In the genomic region with DNA sequence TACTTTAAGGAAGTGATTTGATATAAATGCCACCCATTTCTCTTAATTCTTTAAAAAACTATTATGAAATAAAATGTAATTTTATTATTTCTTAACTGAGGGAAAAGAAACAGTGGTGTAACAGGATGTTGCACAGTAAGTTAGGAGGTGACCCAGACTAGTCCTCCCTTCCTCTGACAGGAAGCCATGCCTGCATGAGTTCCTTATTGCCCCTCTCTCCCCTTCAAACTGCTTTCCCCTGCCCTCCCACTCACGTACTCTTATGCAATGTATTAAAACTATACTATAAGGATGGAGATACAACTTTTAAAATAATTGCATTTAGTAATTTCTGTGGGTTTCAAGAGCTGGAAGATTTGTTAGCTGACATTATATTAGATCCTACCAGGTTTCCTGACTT, we compare ENCODE assay signal across 2 cellular contexts.
TF ChIP-seq lines count a peak whose summit lies in the region.

No MANE protein-coding gene starts in this region.

TF ChIP-seq in HepG2, 621 proteins besides CTCF, POLR2A, EP300 and RAD21:
- no peak for TF ChIP-seq ZNF263 (CRISPR knock-in tag; IDR thresholded peaks at IDR 0.05)
- no peak for TF ChIP-seq ZNF720 (CRISPR knock-in tag; IDR thresholded peaks at IDR 0.05)
- no peak for TF ChIP-seq PAX8 (CRISPR knock-in tag; IDR thresholded peaks at IDR 0.05; ENCODE audit: borderline replicate concordance)
- no peak for TF ChIP-seq NFKB2 (CRISPR knock-in tag; IDR thresholded peaks at IDR 0.05; ENCODE audit: borderline replicate concordance)
- TF ChIP-seq, protein P1, sequence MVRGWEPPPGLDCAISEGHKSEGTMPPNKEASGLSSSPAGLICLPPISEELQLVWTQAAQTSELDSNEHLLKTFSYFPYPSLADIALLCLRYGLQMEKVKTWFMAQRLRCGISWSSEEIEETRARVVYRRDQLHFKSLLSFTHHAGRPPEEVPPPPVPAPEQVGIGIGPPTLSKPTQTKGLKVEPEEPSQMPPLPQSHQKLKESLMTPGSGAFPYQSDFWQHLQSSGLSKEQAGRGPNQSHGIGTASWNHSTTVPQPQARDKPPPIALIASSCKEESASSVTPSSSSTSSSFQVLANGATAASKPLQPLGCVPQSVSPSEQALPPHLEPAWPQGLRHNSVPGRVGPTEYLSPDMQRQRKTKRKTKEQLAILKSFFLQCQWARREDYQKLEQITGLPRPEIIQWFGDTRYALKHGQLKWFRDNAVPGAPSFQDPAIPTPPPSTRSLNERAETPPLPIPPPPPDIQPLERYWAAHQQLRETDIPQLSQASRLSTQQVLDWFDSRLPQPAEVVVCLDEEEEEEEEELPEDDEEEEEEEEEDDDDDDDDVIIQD (CRISPR knock-in tag; IDR thresholded peaks at IDR 0.05; ENCODE audit: low read depth) = no peak
- TF ChIP-seq ARHGAP35 (CRISPR knock-in tag; IDR thresholded peaks at IDR 0.05; ENCODE audit: borderline replicate concordance) = no peak
- TF ChIP-seq ZFP36L1 (CRISPR knock-in tag; IDR thresholded peaks at IDR 0.05) = no peak
- no peak for TF ChIP-seq MEIS1 (CRISPR knock-in tag; IDR thresholded peaks at IDR 0.05; ENCODE audit: borderline replicate concordance)
- no peak for TF ChIP-seq AGO1 (IDR thresholded peaks at IDR 0.05; ENCODE audit: low read depth, low read length, poor library complexity, severe bottlenecking)
- no peak for TF ChIP-seq ZNF253 (CRISPR knock-in tag; IDR thresholded peaks at IDR 0.05; ENCODE audit: borderline replicate concordance)
- no peak for TF ChIP-seq ZNF652 (CRISPR knock-in tag; IDR thresholded peaks at IDR 0.05; ENCODE audit: borderline replicate concordance, low read depth)
- no peak for TF ChIP-seq ZNF747 (CRISPR knock-in tag; IDR thresholded peaks at IDR 0.05; ENCODE audit: borderline replicate concordance)
- no peak for TF ChIP-seq FOXM1 (CRISPR knock-in tag; IDR thresholded peaks at IDR 0.05)
- TF ChIP-seq HOXA5 (CRISPR knock-in tag; IDR thresholded peaks at IDR 0.05) = no peak
- TF ChIP-seq KAT2B (IDR thresholded peaks at IDR 0.05; ENCODE audit: borderline replicate concordance, low read depth, low read length) = no peak

TF ChIP-seq in endothelial cell of umbilical vein, 7 proteins besides CTCF, POLR2A, EP300 and RAD21:
- TF ChIP-seq POLR2AphosphoS5 (IDR thresholded peaks at IDR 0.05; ENCODE audit: insufficient read depth, low read depth, low read length) (no peak), GATA2 (IDR thresholded peaks at IDR 0.05; ENCODE audit: insufficient read depth, insufficient read length, low read depth, low read length) (no peak), JUN (IDR thresholded peaks at IDR 0.05; ENCODE audit: borderline replicate concordance, insufficient read depth, insufficient read length, low read depth) (no peak), MYC (IDR thresholded peaks at IDR 0.05; ENCODE audit: low read depth, low read length) (no peak), EZH2 (IDR thresholded peaks at IDR 0.05; ENCODE audit: borderline replicate concordance, low read depth, low read length, severe bottlenecking) (no peak), FOS (IDR thresholded peaks at IDR 0.05; ENCODE audit: borderline replicate concordance, insufficient read depth, low read length) (no peak)
- TF ChIP-seq, protein P2, sequence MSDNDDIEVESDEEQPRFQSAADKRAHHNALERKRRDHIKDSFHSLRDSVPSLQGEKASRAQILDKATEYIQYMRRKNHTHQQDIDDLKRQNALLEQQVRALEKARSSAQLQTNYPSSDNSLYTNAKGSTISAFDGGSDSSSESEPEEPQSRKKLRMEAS (IDR thresholded peaks at IDR 0.05; ENCODE audit: insufficient read depth, insufficient read length) = no peak
TF ChIP-seq in endothelial cell of umbilical vein: peak in this region for 0.
